In genomic region chr1:1602941-1603506, GRCh38 we compare ENCODE assay signal across 1 cellular context.
TF ChIP-seq lines count a peak whose summit lies in the region.

No MANE protein-coding gene starts in this region.

TF ChIP-seq in K562, 482 proteins besides CTCF, POLR2A, EP300 and RAD21:
- TF ChIP-seq, protein P1, sequence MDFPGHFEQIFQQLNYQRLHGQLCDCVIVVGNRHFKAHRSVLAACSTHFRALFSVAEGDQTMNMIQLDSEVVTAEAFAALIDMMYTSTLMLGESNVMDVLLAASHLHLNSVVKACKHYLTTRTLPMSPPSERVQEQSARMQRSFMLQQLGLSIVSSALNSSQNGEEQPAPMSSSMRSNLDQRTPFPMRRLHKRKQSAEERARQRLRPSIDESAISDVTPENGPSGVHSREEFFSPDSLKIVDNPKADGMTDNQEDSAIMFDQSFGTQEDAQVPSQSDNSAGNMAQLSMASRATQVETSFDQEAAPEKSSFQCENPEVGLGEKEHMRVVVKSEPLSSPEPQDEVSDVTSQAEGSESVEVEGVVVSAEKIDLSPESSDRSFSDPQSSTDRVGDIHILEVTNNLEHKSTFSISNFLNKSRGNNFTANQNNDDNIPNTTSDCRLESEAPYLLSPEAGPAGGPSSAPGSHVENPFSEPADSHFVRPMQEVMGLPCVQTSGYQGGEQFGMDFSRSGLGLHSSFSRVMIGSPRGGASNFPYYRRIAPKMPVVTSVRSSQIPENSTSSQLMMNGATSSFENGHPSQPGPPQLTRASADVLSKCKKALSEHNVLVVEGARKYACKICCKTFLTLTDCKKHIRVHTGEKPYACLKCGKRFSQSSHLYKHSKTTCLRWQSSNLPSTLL (IDR thresholded peaks at IDR 0.05) = no peak
- TF ChIP-seq ZBTB8A (IDR thresholded peaks at IDR 0.05; ENCODE audit: partially characterized antibody) (no peak), XRCC4 (IDR thresholded peaks at IDR 0.05; ENCODE audit: extremely low read depth, insufficient read depth, insufficient read length) (no peak), TEAD2 (tag; IDR thresholded peaks at IDR 0.05) (no peak), ZBTB2 (IDR thresholded peaks at IDR 0.05) (no peak), ZBTB12 (CRISPR knock-in tag; IDR thresholded peaks at IDR 0.05) (no peak), ZNF561 (CRISPR knock-in tag; conservative IDR thresholded peaks at IDR 0.05) (no peak), HMBOX1 (IDR thresholded peaks at IDR 0.05) (no peak), STAT5A (IDR thresholded peaks at IDR 0.05; ENCODE audit: borderline replicate concordance, low read length) (no peak), CBX8 (IDR thresholded peaks at IDR 0.05; ENCODE audit: borderline replicate concordance, extremely low read depth, low read depth, low read length, poor library complexity, severe bottlenecking) (no peak), BCLAF1 (IDR thresholded peaks at IDR 0.05; ENCODE audit: borderline replicate concordance in 1 of 2, control insufficient read depth in 1 of 2, low read depth in 2 of 2, low read length in 1 of 2) (no peak), SMAD3 (CRISPR knock-in tag; conservative IDR thresholded peaks at IDR 0.05) (no peak), HIVEP1 (CRISPR knock-in tag; IDR thresholded peaks at IDR 0.05) (no peak), ZFP91 (CRISPR knock-in tag; IDR thresholded peaks at IDR 0.05) (no peak), ZNF239 (CRISPR knock-in tag; IDR thresholded peaks at IDR 0.05) (no peak), FOSL1 (tag; conservative IDR thresholded peaks at IDR 0.05) (no peak), TRIM28 (IDR thresholded peaks at IDR 0.05) (no peak), ZNF695 (CRISPR knock-in tag; IDR thresholded peaks at IDR 0.05) (no peak), ZNF311 (CRISPR knock-in tag; IDR thresholded peaks at IDR 0.05) (no peak)
- TF ChIP-seq, protein P2, sequence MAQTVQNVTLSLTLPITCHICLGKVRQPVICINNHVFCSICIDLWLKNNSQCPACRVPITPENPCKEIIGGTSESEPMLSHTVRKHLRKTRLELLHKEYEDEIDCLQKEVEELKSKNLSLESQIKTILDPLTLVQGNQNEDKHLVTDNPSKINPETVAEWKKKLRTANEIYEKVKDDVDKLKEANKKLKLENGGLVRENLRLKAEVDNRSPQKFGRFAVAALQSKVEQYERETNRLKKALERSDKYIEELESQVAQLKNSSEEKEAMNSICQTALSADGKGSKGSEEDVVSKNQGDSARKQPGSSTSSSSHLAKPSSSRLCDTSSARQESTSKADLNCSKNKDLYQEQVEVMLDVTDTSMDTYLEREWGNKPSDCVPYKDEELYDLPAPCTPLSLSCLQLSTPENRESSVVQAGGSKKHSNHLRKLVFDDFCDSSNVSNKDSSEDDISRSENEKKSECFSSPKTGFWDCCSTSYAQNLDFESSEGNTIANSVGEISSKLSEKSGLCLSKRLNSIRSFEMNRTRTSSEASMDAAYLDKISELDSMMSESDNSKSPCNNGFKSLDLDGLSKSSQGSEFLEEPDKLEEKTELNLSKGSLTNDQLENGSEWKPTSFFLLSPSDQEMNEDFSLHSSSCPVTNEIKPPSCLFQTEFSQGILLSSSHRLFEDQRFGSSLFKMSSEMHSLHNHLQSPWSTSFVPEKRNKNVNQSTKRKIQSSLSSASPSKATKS (CRISPR knock-in tag; IDR thresholded peaks at IDR 0.05) = no peak
